12 cellular contexts compared by ENCODE assay signal in the genomic region with DNA sequence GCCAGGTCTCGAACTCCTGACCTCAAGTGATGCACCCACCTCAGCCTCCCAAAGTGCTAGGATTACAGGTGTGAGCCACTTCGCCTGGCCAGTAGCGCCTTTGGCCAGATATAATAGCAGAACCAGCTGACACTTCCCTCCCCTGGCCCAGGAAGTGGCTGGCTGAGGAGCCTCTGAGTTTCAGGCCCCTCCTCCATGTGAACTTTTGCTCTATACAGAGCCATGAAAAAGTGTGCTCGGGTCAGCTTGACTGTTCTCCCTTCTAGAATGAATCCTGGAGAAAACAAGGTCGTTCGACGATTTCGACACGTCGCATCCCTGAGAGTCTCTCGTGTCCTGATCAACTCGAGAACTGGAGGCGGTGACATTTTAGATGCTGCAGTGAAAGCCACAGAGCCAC. TPM values are rescaled to one million over a fixed set of nuclear protein-coding genes. Genes with fewer than 3 reads are reported as not detected.
DNase-seq lines count a peak whose midpoint lies in the region; ATAC-seq, FAIRE-seq and TF ChIP-seq lines count a peak whose summit lies in the region.
"Had no signal": no experiment of that assay in that cellular context is flagged by ENCODE, and none has a peak within 500 bp of the region (broad histone marks: within the 10 kb centered on the region; RNA-seq: fewer than 3 reads in every experiment).

No MANE protein-coding gene starts in this region.

- intact Hi-C loops in HepG2 (cut with micrococcal nuclease; ENCODE audit: unreplicated experiment) (loop anchor here (2.0 kb wide), 1 partner anchor 38 kb away; a partner anchor contains a TSS), right lobe of liver (cut with DNase I) (no loop called here)

- TF ChIP-seq POLR2A in HepG2 (IDR thresholded peaks at IDR 0.05; ENCODE audit: insufficient read depth in 1 of 2, low read depth in 2 of 2, low read length in 2 of 2) = no peak
- TF ChIP-seq POLR2A in right lobe of liver (IDR thresholded peaks at IDR 0.05) = no peak

- peaks cover 16% of the 10 kb centered on the region for H3K4me1 ChIP-seq in HepG2 (ENCODE audit: insufficient read depth, low read length)
- no peaks in the 10 kb centered on the region for H3K4me1 ChIP-seq in right lobe of liver

- no peaks in the 10 kb centered on the region for H4K20me1 ChIP-seq in HepG2 (ENCODE audit: insufficient read depth, low read length)
- H4K20me1 ChIP-seq: BLaER1 treated with 17β-estradiol and CSF1 and Interleukin-3, amounts not matched to agents 10 nM and 100 nM had no signal

- in situ Hi-C loops in HepG2 (cut with HindIII; ENCODE audit: extremely low pct_ligation_motif_present, low pct_unique_long_range_greater_than_20kb) = no loop called here

- H3K36me3 ChIP-seq in HepG2 (replicated peaks in 1 of 2; ENCODE audit: control insufficient read depth in 1 of 2, insufficient read depth in 2 of 2, low read length in 2 of 2) (no peaks in the 10 kb centered on the region), right lobe of liver (peaks cover 0 to 21% (median 9%) of the 10 kb centered on the region in 4 donors)

- H3K27me3 Mint-ChIP-seq in glutamatergic neuron (ENCODE audit: unreplicated experiment) = no peaks in the 10 kb centered on the region
- H3K27me3 Mint-ChIP-seq in endothelial cell (ENCODE audit: unreplicated experiment) = peaks cover 8% of the 10 kb centered on the region
- H3K27me3 Mint-ChIP-seq: CD8-positive, alpha-beta memory T cell had no signal

- no peak overlapping the region for H2AFZ ChIP-seq in HepG2 (ENCODE audit: low read length)

- 76% methylated on average over 13 of the region's 13 CpGs for WGBS in HepG2 (ENCODE audit: low lambda C conversion rate)
- WGBS in right lobe of liver (ENCODE audit: insufficient coverage, low coverage, low lambda C conversion rate, missing lambda C conversion rate) = 72% methylated on average over 9 of the region's 13 CpGs

- TSS peak; percentile 43 for BruUV-seq in HepG2 (replicated peaks; lab: Mats Ljungman, UMichigan)

- H3K9ac ChIP-seq in HepG2 (ENCODE audit: insufficient read depth, low read depth, low read length) = no peak overlapping the region

- CTCF ChIA-PET in HepG2 (lab: Yijun Ruan, JAX; ENCODE audit: low intra/inter-chr PET ratio, low total read pairs) = interaction anchor here (0.7 to 1.7 kb wide), 6 partner anchors 30 to 195 kb away, joined by 4 to 17 read pairs (median 4); a partner anchor contains a TSS

- H3K9me3 ChIP-seq in HepG2 (ENCODE audit: low read length) (no peaks in the 10 kb centered on the region), right lobe of liver (no peaks in the 10 kb centered on the region)
- H3K9me3 ChIP-seq: BLaER1 treated with 17β-estradiol and CSF1 and Interleukin-3, amounts not matched to agents 10 nM and 100 nM had no signal

- TF ChIP-seq EP300 in HepG2 (IDR thresholded peaks at IDR 0.05; ENCODE audit: low read depth in 2 of 2, low read length in 2 of 2) (no peak), HepG2 (CRISPR knock-in tag; IDR thresholded peaks at IDR 0.05; ENCODE audit: borderline replicate concordance) (no peak)

- no peak overlapping the region for H3K4me3 ChIP-seq in HepG2 (replicated peaks in 1 of 3; ENCODE audit: insufficient read depth in 1 of 3, low read depth in 2 of 3, low read length in 3 of 3)
- no peak overlapping the region for H3K4me3 ChIP-seq in right lobe of liver
- H3K4me3 ChIP-seq: BLaER1 treated with 17β-estradiol and CSF1 and Interleukin-3, amounts not matched to agents 10 nM and 100 nM; GM12878 had no signal

- POLR2A ChIA-PET in HepG2 (lab: Yijun Ruan, JAX) = interaction anchor here (1.5 to 2.1 kb wide), 3 partner anchors 8 to 97 kb away, joined by 4 to 8 read pairs (median 6); a partner anchor contains a TSS

- H3K27ac ChIP-seq in HepG2 (ENCODE audit: extremely low read length, insufficient read depth, low read length) (peak overlapping the region; percentile 14), right lobe of liver (no peak overlapping the region)

- peak overlapping the region; percentile 69; the same call in 1 of the 2 replicates for H3K4me2 ChIP-seq in HepG2 (ENCODE audit: low read depth, low read length)

- TF ChIP-seq CTCF in HepG2 (CRISPR knock-in tag; IDR thresholded peaks at IDR 0.05) (no peak), right lobe of liver (IDR thresholded peaks at IDR 0.05) (no peak), glutamatergic neuron (IDR thresholded peaks at IDR 0.05; ENCODE audit: partially characterized antibody, unreplicated experiment) (no peak), endothelial cell (IDR thresholded peaks at IDR 0.05; ENCODE audit: unreplicated experiment) (no peak)

- H3K4me1 Mint-ChIP-seq in glutamatergic neuron (ENCODE audit: low read depth, unreplicated experiment) = peaks cover 11% of the 10 kb centered on the region
- H3K4me1 Mint-ChIP-seq in endothelial cell (ENCODE audit: unreplicated experiment) = no peaks in the 10 kb centered on the region

- peak; percentile 16; the same call in 2 of the 3 replicates for ATAC-seq in HepG2
- no peak for ATAC-seq in right lobe of liver
- ATAC-seq in GM21576 (IDR thresholded peaks at IDR 0.05; ENCODE audit: unreplicated experiment) = no peak

- no peaks in the 10 kb centered on the region for H3K79me2 ChIP-seq in HepG2 (ENCODE audit: insufficient read depth, low read length)

- FAIRE-seq in HepG2 (lab: Jason Lieb, UNC) = no peak
- FAIRE-seq: GM12878 had no signal

- H3K9me3 Mint-ChIP-seq in glutamatergic neuron (ENCODE audit: unreplicated experiment) (no peaks in the 10 kb centered on the region), endothelial cell (ENCODE audit: unreplicated experiment) (no peaks in the 10 kb centered on the region)
- H3K9me3 Mint-ChIP-seq: CD8-positive, alpha-beta memory T cell had no signal

- H3K27me3 ChIP-seq in HepG2 (ENCODE audit: control insufficient read depth in 1 of 2, insufficient read depth in 2 of 2, low read length in 2 of 2) (no peaks in the 10 kb centered on the region), right lobe of liver (no peaks in the 10 kb centered on the region)
- H3K27me3 ChIP-seq: BLaER1 treated with 17β-estradiol and CSF1 and Interleukin-3, amounts not matched to agents 10 nM and 100 nM had no signal

- H3K27ac Mint-ChIP-seq in glutamatergic neuron (ENCODE audit: unreplicated experiment) (peak overlapping the region; percentile 64), endothelial cell (ENCODE audit: unreplicated experiment) (no peak overlapping the region)

- H3K4me3 Mint-ChIP-seq in glutamatergic neuron (ENCODE audit: unreplicated experiment) (no peak overlapping the region), endothelial cell (ENCODE audit: unreplicated experiment) (no peak overlapping the region)
- H3K4me3 Mint-ChIP-seq: CD8-positive, alpha-beta memory T cell had no signal

- TF ChIP-seq RAD21 in HepG2 (CRISPR knock-in tag; IDR thresholded peaks at IDR 0.05) = no peak

- H3K36me3 Mint-ChIP-seq in glutamatergic neuron (ENCODE audit: unreplicated experiment) (no peaks in the 10 kb centered on the region), endothelial cell (ENCODE audit: low read depth, unreplicated experiment) (peaks cover 5% of the 10 kb centered on the region)

- DNase-seq in HepG2 (ENCODE audit: low spot score) = no peak
- DNase-seq in right lobe of liver = no peak
- DNase-seq in SKM-1 (lab: John Stamatoyannopoulos, UW; ENCODE audit: unreplicated experiment) = peak; percentile 25
- no peak for DNase-seq in glutamatergic neuron
- no peak for DNase-seq in endothelial cell (ENCODE audit: low spot score)
- no peak for DNase-seq in activated CD8-positive, alpha-beta memory T cell treated with anti-CD3 and anti-CD28 coated beads for 24 hours
- DNase-seq: CD8-positive, alpha-beta memory T cell; GOT3; MM.1S had no signal

RNA-seq across cellular contexts. Expression of a gene that starts 8.6 kb away (rescaled TPM):
- total RNA-seq in HepG2 (2016; rRNA removed; fragmentation: Illumina TruSeq; extraction: Trizol) = 18.3 and 28.0 TPM in 2 replicates
- 51.5 and 53.9 TPM in 2 replicates for total RNA-seq in HepG2 (2016; cell fraction: cytosol; rRNA removed; fragmentation: Illumina TruSeq; extraction: Trizol; ENCODE audit: low read depth)
- 16.7 and 27.4 TPM in 2 replicates for total RNA-seq in HepG2 (2016; cell fraction: insoluble cytoplasmic fraction; rRNA removed; fragmentation: Illumina TruSeq; extraction: Trizol)
- 51.9 and 59.6 TPM in 2 replicates for total RNA-seq in HepG2 (2016; cell fraction: membrane; rRNA removed; fragmentation: Illumina TruSeq; extraction: Trizol)
- 16.4 and 20.2 TPM in 2 replicates for total RNA-seq in HepG2 (2016; cell fraction: nucleus; rRNA removed; fragmentation: Illumina TruSeq; extraction: Trizol)
- 25.4 and 29.8 TPM in 2 replicates for polyA plus RNA-seq in HepG2 (2011; rRNA removed)
- 15.9 and 40.6 TPM in 2 replicates for polyA plus RNA-seq in HepG2 (2011; cell fraction: cytosol; rRNA removed)
- 29.4 and 31.6 TPM in 2 replicates for polyA plus RNA-seq in HepG2 (2011; cell fraction: nucleus; rRNA removed)
- polyA plus RNA-seq in HepG2 (2012) = 11.6 and 12.2 TPM in 2 replicates
- 84.8 and 87.3 TPM in 2 replicates for polyA plus RNA-seq in HepG2 (2016; cell fraction: cytosol; fragmentation: Illumina TruSeq; extraction: Trizol; ENCODE audit: low read depth)
- 22.5 and 29.9 TPM in 2 replicates for polyA plus RNA-seq in HepG2 (2016; cell fraction: insoluble cytoplasmic fraction; fragmentation: Illumina TruSeq; extraction: Trizol; ENCODE audit: low read depth)
- 72.3 and 73.2 TPM in 2 replicates for polyA plus RNA-seq in HepG2 (2016; cell fraction: membrane; fragmentation: Illumina TruSeq; extraction: Trizol; ENCODE audit: low read depth)
- polyA plus RNA-seq in HepG2 (2016; cell fraction: nucleus; fragmentation: Illumina TruSeq; extraction: Trizol; ENCODE audit: insufficient read depth, low read depth) = 36.7 and 39.0 TPM in 2 replicates
- polyA minus RNA-seq in HepG2 (2011; rRNA and poly(A)+ RNA removed; ENCODE audit: low replicate concordance) = 29.6 and 45.3 TPM in 2 replicates
- 11.2 and 11.3 TPM in 2 replicates for polyA minus RNA-seq in HepG2 (2011; cell fraction: cytosol; rRNA and poly(A)+ RNA removed)
- 6.6 and 8.6 TPM in 2 replicates for polyA minus RNA-seq in HepG2 (2011; cell fraction: nucleus; rRNA and poly(A)+ RNA removed)
- 10 to 100 TPM; 14.1 to 46.1 (median 22.7) TPM for total RNA-seq in right lobe of liver
- total RNA-seq in glutamatergic neuron (ENCODE audit: unreplicated experiment) = 18.2 TPM
- total RNA-seq in endothelial cell (ENCODE audit: unreplicated experiment) = 42.1 TPM

RNA-seq across cellular contexts. Expression of a gene that starts 30.3 kb away (rescaled TPM):
- 8.3 and 13.2 TPM in 2 replicates for total RNA-seq in HepG2 (2016; rRNA removed; fragmentation: Illumina TruSeq; extraction: Trizol)
- total RNA-seq in HepG2 (2016; cell fraction: cytosol; rRNA removed; fragmentation: Illumina TruSeq; extraction: Trizol; ENCODE audit: low read depth) = 3.5 and 3.9 TPM in 2 replicates
- total RNA-seq in HepG2 (2016; cell fraction: insoluble cytoplasmic fraction; rRNA removed; fragmentation: Illumina TruSeq; extraction: Trizol) = 7.5 and 13.4 TPM in 2 replicates
- 7.9 and 8.7 TPM in 2 replicates for total RNA-seq in HepG2 (2016; cell fraction: membrane; rRNA removed; fragmentation: Illumina TruSeq; extraction: Trizol)
- total RNA-seq in HepG2 (2016; cell fraction: nucleus; rRNA removed; fragmentation: Illumina TruSeq; extraction: Trizol) = 9.4 and 10.2 TPM in 2 replicates
- 9.2 and 10.5 TPM in 2 replicates for polyA plus RNA-seq in HepG2 (2011; rRNA removed)
- 7.2 and 10.2 TPM in 2 replicates for polyA plus RNA-seq in HepG2 (2011; cell fraction: cytosol; rRNA removed)
- 27.1 and 49.1 TPM in 2 replicates for polyA plus RNA-seq in HepG2 (2011; cell fraction: nucleus; rRNA removed)
- 5.4 and 6.9 TPM in 2 replicates for polyA plus RNA-seq in HepG2 (2012)
- 3.8 and 4.1 TPM in 2 replicates for polyA plus RNA-seq in HepG2 (2016; cell fraction: cytosol; fragmentation: Illumina TruSeq; extraction: Trizol; ENCODE audit: low read depth)
- polyA plus RNA-seq in HepG2 (2016; cell fraction: insoluble cytoplasmic fraction; fragmentation: Illumina TruSeq; extraction: Trizol; ENCODE audit: low read depth) = 13.4 and 15.9 TPM in 2 replicates
- polyA plus RNA-seq in HepG2 (2016; cell fraction: membrane; fragmentation: Illumina TruSeq; extraction: Trizol; ENCODE audit: low read depth) = 6.4 and 7.7 TPM in 2 replicates
- 38.0 and 40.4 TPM in 2 replicates for polyA plus RNA-seq in HepG2 (2016; cell fraction: nucleus; fragmentation: Illumina TruSeq; extraction: Trizol; ENCODE audit: insufficient read depth, low read depth)
- polyA minus RNA-seq in HepG2 (2011; rRNA and poly(A)+ RNA removed; ENCODE audit: low replicate concordance) = 23.6 and 48.2 TPM in 2 replicates
- polyA minus RNA-seq in HepG2 (2011; cell fraction: cytosol; rRNA and poly(A)+ RNA removed) = 6.9 and 13.8 TPM in 2 replicates
- polyA minus RNA-seq in HepG2 (2011; cell fraction: nucleus; rRNA and poly(A)+ RNA removed) = 4.0 and 6.2 TPM in 2 replicates
- total RNA-seq in right lobe of liver = 1 to 10 TPM in 5 of 6 experiments, under 1 TPM in 1; 0.81 to 4.9 (median 2.4) TPM
- 4.3 TPM for total RNA-seq in glutamatergic neuron (ENCODE audit: unreplicated experiment)
- total RNA-seq in endothelial cell (ENCODE audit: unreplicated experiment) = 14.7 TPM

RNA-seq across cellular contexts. Expression of a gene that starts 39.2 kb away (rescaled TPM):
- total RNA-seq in HepG2 (2016; rRNA removed; fragmentation: Illumina TruSeq; extraction: Trizol) (7.7 and 9.1 TPM in 2 replicates), right lobe of liver (10 to 100 TPM; 13.4 to 21.8 (median 16.0) TPM), glutamatergic neuron (ENCODE audit: unreplicated experiment) (38.0 TPM), endothelial cell (ENCODE audit: unreplicated experiment) (29.2 TPM)
- total RNA-seq in HepG2 (2016; cell fraction: cytosol; rRNA removed; fragmentation: Illumina TruSeq; extraction: Trizol; ENCODE audit: low read depth) = 3.8 TPM in 2 replicates
- total RNA-seq in HepG2 (2016; cell fraction: insoluble cytoplasmic fraction; rRNA removed; fragmentation: Illumina TruSeq; extraction: Trizol) = 7.2 and 8.2 TPM in 2 replicates
- total RNA-seq in HepG2 (2016; cell fraction: membrane; rRNA removed; fragmentation: Illumina TruSeq; extraction: Trizol) = 8.5 and 8.7 TPM in 2 replicates
- 5.5 and 5.8 TPM in 2 replicates for total RNA-seq in HepG2 (2016; cell fraction: nucleus; rRNA removed; fragmentation: Illumina TruSeq; extraction: Trizol)
- polyA plus RNA-seq in HepG2 (2011; rRNA removed) = 40.0 and 43.9 TPM in 2 replicates
- polyA plus RNA-seq in HepG2 (2011; cell fraction: cytosol; rRNA removed) = 20.7 and 30.4 TPM in 2 replicates
- 40.7 and 47.4 TPM in 2 replicates for polyA plus RNA-seq in HepG2 (2011; cell fraction: nucleus; rRNA removed)
- 12.9 and 16.4 TPM in 2 replicates for polyA plus RNA-seq in HepG2 (2012)
- polyA plus RNA-seq in HepG2 (2016; cell fraction: cytosol; fragmentation: Illumina TruSeq; extraction: Trizol; ENCODE audit: low read depth) = 2.2 and 3.0 TPM in 2 replicates
- 7.0 and 8.8 TPM in 2 replicates for polyA plus RNA-seq in HepG2 (2016; cell fraction: insoluble cytoplasmic fraction; fragmentation: Illumina TruSeq; extraction: Trizol; ENCODE audit: low read depth)
- polyA plus RNA-seq in HepG2 (2016; cell fraction: membrane; fragmentation: Illumina TruSeq; extraction: Trizol; ENCODE audit: low read depth) = 5.5 and 6.2 TPM in 2 replicates
- polyA plus RNA-seq in HepG2 (2016; cell fraction: nucleus; fragmentation: Illumina TruSeq; extraction: Trizol; ENCODE audit: insufficient read depth, low read depth) = 7.5 and 8.6 TPM in 2 replicates
- 73.9 and 109 TPM in 2 replicates for polyA minus RNA-seq in HepG2 (2011; rRNA and poly(A)+ RNA removed; ENCODE audit: low replicate concordance)
- 18.8 and 24.2 TPM in 2 replicates for polyA minus RNA-seq in HepG2 (2011; cell fraction: cytosol; rRNA and poly(A)+ RNA removed)
- polyA minus RNA-seq in HepG2 (2011; cell fraction: nucleus; rRNA and poly(A)+ RNA removed) = 12.8 and 14.9 TPM in 2 replicates

RNA-seq across cellular contexts. Expression of a gene that starts 43.6 kb away (rescaled TPM):
- total RNA-seq in HepG2 (2016; rRNA removed; fragmentation: Illumina TruSeq; extraction: Trizol) = 611 and 724 TPM in 2 replicates
- 134 and 142 TPM in 2 replicates for total RNA-seq in HepG2 (2016; cell fraction: cytosol; rRNA removed; fragmentation: Illumina TruSeq; extraction: Trizol; ENCODE audit: low read depth)
- total RNA-seq in HepG2 (2016; cell fraction: insoluble cytoplasmic fraction; rRNA removed; fragmentation: Illumina TruSeq; extraction: Trizol) = 623 and 704 TPM in 2 replicates
- 360 and 385 TPM in 2 replicates for total RNA-seq in HepG2 (2016; cell fraction: membrane; rRNA removed; fragmentation: Illumina TruSeq; extraction: Trizol)
- 226 and 251 TPM in 2 replicates for total RNA-seq in HepG2 (2016; cell fraction: nucleus; rRNA removed; fragmentation: Illumina TruSeq; extraction: Trizol)
- 72.8 and 94.2 TPM in 2 replicates for polyA plus RNA-seq in HepG2 (2011; rRNA removed)
- polyA plus RNA-seq in HepG2 (2011; cell fraction: cytosol; rRNA removed) = 44.1 and 56.3 TPM in 2 replicates
- 48.5 and 49.6 TPM in 2 replicates for polyA plus RNA-seq in HepG2 (2011; cell fraction: nucleus; rRNA removed)
- polyA plus RNA-seq in HepG2 (2012) = 275 and 331 TPM in 2 replicates
- polyA plus RNA-seq in HepG2 (2016; cell fraction: cytosol; fragmentation: Illumina TruSeq; extraction: Trizol; ENCODE audit: low read depth) = 120 and 147 TPM in 2 replicates
- 668 and 723 TPM in 2 replicates for polyA plus RNA-seq in HepG2 (2016; cell fraction: insoluble cytoplasmic fraction; fragmentation: Illumina TruSeq; extraction: Trizol; ENCODE audit: low read depth)
- polyA plus RNA-seq in HepG2 (2016; cell fraction: membrane; fragmentation: Illumina TruSeq; extraction: Trizol; ENCODE audit: low read depth) = 247 and 252 TPM in 2 replicates
- 360 TPM in 2 replicates for polyA plus RNA-seq in HepG2 (2016; cell fraction: nucleus; fragmentation: Illumina TruSeq; extraction: Trizol; ENCODE audit: insufficient read depth, low read depth)
- 44.1 and 254 TPM in 2 replicates for polyA minus RNA-seq in HepG2 (2011; rRNA and poly(A)+ RNA removed; ENCODE audit: low replicate concordance)
- polyA minus RNA-seq in HepG2 (2011; cell fraction: cytosol; rRNA and poly(A)+ RNA removed) = 141 and 156 TPM in 2 replicates
- polyA minus RNA-seq in HepG2 (2011; cell fraction: nucleus; rRNA and poly(A)+ RNA removed) = 82.4 and 87.9 TPM in 2 replicates
- 100 to 1,000 TPM in 2 of 6 experiments, 10 to 100 TPM in 4; 57.4 to 110 (median 82.6) TPM for total RNA-seq in right lobe of liver
- 387 TPM for total RNA-seq in glutamatergic neuron (ENCODE audit: unreplicated experiment)
- total RNA-seq in endothelial cell (ENCODE audit: unreplicated experiment) = 420 TPM

RNA-seq across cellular contexts. Expression of a gene that starts 54.5 kb away (rescaled TPM):
- total RNA-seq in HepG2 (2016; rRNA removed; fragmentation: Illumina TruSeq; extraction: Trizol) (17.9 and 18.4 TPM in 2 replicates), right lobe of liver (10 to 100 TPM in 4 of 6 experiments, 1 to 10 TPM in 2; 7.3 to 16.0 (median 12.6) TPM), glutamatergic neuron (ENCODE audit: unreplicated experiment) (25.6 TPM), endothelial cell (ENCODE audit: unreplicated experiment) (58.8 TPM)
- total RNA-seq in HepG2 (2016; cell fraction: cytosol; rRNA removed; fragmentation: Illumina TruSeq; extraction: Trizol; ENCODE audit: low read depth) = 4.5 and 4.6 TPM in 2 replicates
- 14.1 and 19.9 TPM in 2 replicates for total RNA-seq in HepG2 (2016; cell fraction: insoluble cytoplasmic fraction; rRNA removed; fragmentation: Illumina TruSeq; extraction: Trizol)
- 16.9 and 17.6 TPM in 2 replicates for total RNA-seq in HepG2 (2016; cell fraction: membrane; rRNA removed; fragmentation: Illumina TruSeq; extraction: Trizol)
- total RNA-seq in HepG2 (2016; cell fraction: nucleus; rRNA removed; fragmentation: Illumina TruSeq; extraction: Trizol) = 10.2 and 11.5 TPM in 2 replicates
- 18.6 and 19.7 TPM in 2 replicates for polyA plus RNA-seq in HepG2 (2011; rRNA removed)
- polyA plus RNA-seq in HepG2 (2011; cell fraction: cytosol; rRNA removed) = 10.4 and 11.9 TPM in 2 replicates
- 17.0 and 19.7 TPM in 2 replicates for polyA plus RNA-seq in HepG2 (2011; cell fraction: nucleus; rRNA removed)
- polyA plus RNA-seq in HepG2 (2012) = 12.5 and 15.0 TPM in 2 replicates
- 4.3 and 4.4 TPM in 2 replicates for polyA plus RNA-seq in HepG2 (2016; cell fraction: cytosol; fragmentation: Illumina TruSeq; extraction: Trizol; ENCODE audit: low read depth)
- 18.1 and 21.0 TPM in 2 replicates for polyA plus RNA-seq in HepG2 (2016; cell fraction: insoluble cytoplasmic fraction; fragmentation: Illumina TruSeq; extraction: Trizol; ENCODE audit: low read depth)
- 14.5 and 15.5 TPM in 2 replicates for polyA plus RNA-seq in HepG2 (2016; cell fraction: membrane; fragmentation: Illumina TruSeq; extraction: Trizol; ENCODE audit: low read depth)
- polyA plus RNA-seq in HepG2 (2016; cell fraction: nucleus; fragmentation: Illumina TruSeq; extraction: Trizol; ENCODE audit: insufficient read depth, low read depth) = 20.4 and 21.2 TPM in 2 replicates
- polyA minus RNA-seq in HepG2 (2011; rRNA and poly(A)+ RNA removed; ENCODE audit: low replicate concordance) = 24.8 and 50.6 TPM in 2 replicates
- polyA minus RNA-seq in HepG2 (2011; cell fraction: cytosol; rRNA and poly(A)+ RNA removed) = 4.6 and 8.1 TPM in 2 replicates
- 7.9 and 9.4 TPM in 2 replicates for polyA minus RNA-seq in HepG2 (2011; cell fraction: nucleus; rRNA and poly(A)+ RNA removed)
